ENCODE assay signal across 15 cellular contexts in the genomic region with DNA sequence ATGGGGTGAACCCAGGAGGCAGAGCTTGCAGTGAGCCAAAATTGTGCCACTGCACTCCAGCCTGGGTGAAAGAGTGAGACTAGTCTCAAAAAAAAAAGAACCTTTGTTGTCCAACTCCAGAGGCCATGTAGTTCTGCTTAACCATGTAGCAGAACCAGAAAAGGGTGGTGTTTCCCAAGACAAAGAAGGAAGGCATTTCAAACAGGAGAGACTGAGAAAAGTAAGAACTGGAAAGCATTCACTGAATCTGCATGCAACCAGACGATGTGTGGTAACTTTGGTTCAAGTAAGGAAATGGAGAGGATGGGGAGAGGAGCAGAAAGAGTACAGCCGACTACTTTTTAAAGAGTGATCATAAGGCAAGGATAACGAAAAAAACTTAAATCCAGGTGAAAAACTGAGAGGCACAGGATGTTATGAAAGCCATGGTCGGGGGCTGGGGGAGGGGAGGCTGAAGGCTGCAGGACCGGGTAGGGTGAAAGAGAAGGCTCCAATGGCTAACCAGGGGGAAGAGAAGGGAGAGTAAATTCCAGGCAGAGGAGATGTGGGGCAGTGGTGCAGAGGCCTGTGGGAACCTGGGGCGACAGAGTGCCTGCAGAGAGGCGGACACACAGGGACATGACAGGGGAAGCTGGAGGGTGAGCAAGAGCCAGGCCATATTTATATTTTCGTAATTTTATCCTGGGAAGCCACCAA. TPM values are rescaled to one million over a fixed set of nuclear protein-coding genes. Genes with fewer than 3 reads are reported as not detected.
A peak's percentile ranks its signal among the peaks of the same experiment; 100 is the strongest.
DNase-seq lines count a peak whose midpoint lies in the region; ATAC-seq, FAIRE-seq and TF ChIP-seq lines count a peak whose summit lies in the region.
"Had no signal": no experiment of that assay in that cellular context is flagged by ENCODE, and none has a peak within 500 bp of the region (broad histone marks: within the 10 kb centered on the region; RNA-seq: fewer than 3 reads in every experiment).

No MANE protein-coding gene starts in this region.

- FAIRE-seq in HTR-8/SVneo (lab: Jason Lieb, UNC): no peak
- FAIRE-seq: GM12891 had no signal

- TF ChIP-seq CTCF in HEK293 (tag by site-specific recombination; IDR thresholded peaks at IDR 0.05): no peak

- H3K36me3 Mint-ChIP-seq in activated naive CD8-positive, alpha-beta T cell treated with anti-CD3 and anti-CD28 coated beads, Interleukin-2, amount 10 ng/mL, durations not matched to agents 7 days and 5 days: peaks cover 12% of the 10 kb centered on the region
- H3K36me3 Mint-ChIP-seq in natural killer cell treated with Interleukin-12 subunit alpha and Interleukin-12 subunit beta and Interleukin-15 and Interleukin-18, amount 100 ng/mL, for 72 hours: peaks cover 6% of the 10 kb centered on the region

- DNase-seq in activated naive CD8-positive, alpha-beta T cell treated with anti-CD3 and anti-CD28 coated beads, Interleukin-2, amount 10 ng/mL, durations not matched to agents 7 days and 5 days: no peak
- no peak for DNase-seq in natural killer cell treated with Interleukin-12 subunit alpha and Interleukin-12 subunit beta and Interleukin-15 and Interleukin-18, amount 100 ng/mL, for 72 hours (ENCODE audit: low spot score)
- DNase-seq in HTR-8/SVneo (ENCODE audit: insufficient read length, low spot score) (no peak), NCI-H2107 (lab: John Stamatoyannopoulos, UW) (no peak), COLO829 (ENCODE audit: low spot score) (no peak), D341Med (ENCODE audit: low spot score) (no peak)
- DNase-seq: Calu3, heart right ventricle, midbrain, NCI-H510A treated with DMSO at 0.1 percent for 48 hours, Right ventricle myocardium superior had no signal

- H3K9ac ChIP-seq in BLaER1 treated with 17β-estradiol and CSF1 and Interleukin-3, amounts not matched to agents 10 nM and 100 nM: peak overlapping the region in 9 of 11 experiments; percentile 10 to 83 (median 74); a peak in 9 of 22 replicates

- peaks cover 0 to 5% (median 0%) of the 10 kb centered on the region in 11 experiments; a peak in 1 of 22 replicates for H3K9me3 ChIP-seq in BLaER1 treated with 17β-estradiol and CSF1 and Interleukin-3, amounts not matched to agents 10 nM and 100 nM (replicated peaks in 1 of 11)
- H3K9me3 ChIP-seq in HEK293 (ENCODE audit: control insufficient read depth, insufficient read depth, low read depth, low read length): no peaks in the 10 kb centered on the region
- H3K9me3 ChIP-seq: heart right ventricle had no signal

- peaks cover 58 to 99% (median 76%) of the 10 kb centered on the region in 11 experiments for H4K20me1 ChIP-seq in BLaER1 treated with 17β-estradiol and CSF1 and Interleukin-3, amounts not matched to agents 10 nM and 100 nM

- no peaks in the 10 kb centered on the region for H3K27me3 ChIP-seq in BLaER1 treated with 17β-estradiol and CSF1 and Interleukin-3, amounts not matched to agents 10 nM and 100 nM
- H3K27me3 ChIP-seq: heart right ventricle had no signal

- peaks cover 56 to 77% (median 68%) of the 10 kb centered on the region in 10 experiments for H3K4me1 ChIP-seq in BLaER1 treated with 17β-estradiol and CSF1 and Interleukin-3, amounts not matched to agents 10 nM and 100 nM
- peaks cover 4% of the 10 kb centered on the region; the same call in 1 of the 2 replicates for H3K4me1 ChIP-seq in HEK293 (ENCODE audit: control insufficient read depth, insufficient read depth, low read length)

- POLR2A ChIA-PET in HEK293 (lab: Yijun Ruan, JAX): no interaction called here
- POLR2A ChIA-PET in activated naive CD8-positive, alpha-beta T cell treated with anti-CD3 and anti-CD28 coated beads, Interleukin-2, amount 10 ng/mL, durations not matched to agents 7 days and 5 days (lab: Charles Lee): interaction anchor here (0.6 to 0.8 kb wide), 2 partner anchors 52 to 90 kb away, joined by 3 read pairs; no protein-coding TSS in a partner anchor

- no peak for ATAC-seq in activated naive CD8-positive, alpha-beta T cell treated with anti-CD3 and anti-CD28 coated beads, Interleukin-2, amount 10 ng/mL, durations not matched to agents 7 days and 5 days (ENCODE audit: low read depth)
- no peak for ATAC-seq in natural killer cell treated with Interleukin-12 subunit alpha and Interleukin-12 subunit beta and Interleukin-15 and Interleukin-18, amount 100 ng/mL, for 72 hours
- ATAC-seq: activated CD4-positive, CD25-positive, alpha-beta regulatory T cell treated with anti-CD3 and anti-CD28 coated beads, Interleukin-2, amount 50 U/mL, for 24 hours had no signal

- no peaks in the 10 kb centered on the region for H3K9me3 Mint-ChIP-seq in activated naive CD8-positive, alpha-beta T cell treated with anti-CD3 and anti-CD28 coated beads, Interleukin-2, amount 10 ng/mL, durations not matched to agents 7 days and 5 days
- H3K9me3 Mint-ChIP-seq in natural killer cell treated with Interleukin-12 subunit alpha and Interleukin-12 subunit beta and Interleukin-15 and Interleukin-18, amount 100 ng/mL, for 72 hours: no peaks in the 10 kb centered on the region

- H3K27ac ChIP-seq in BLaER1 treated with 17β-estradiol and CSF1 and Interleukin-3, amounts not matched to agents 10 nM and 100 nM: peak overlapping the region; percentile 80 to 96 (median 85); a peak in 20 of 22 replicates
- H3K27ac ChIP-seq in HEK293 (ENCODE audit: extremely low read depth, low read depth, low read length): no peak overlapping the region

- no peak overlapping the region for H3K4me3 Mint-ChIP-seq in activated naive CD8-positive, alpha-beta T cell treated with anti-CD3 and anti-CD28 coated beads, Interleukin-2, amount 10 ng/mL, durations not matched to agents 7 days and 5 days
- peak overlapping the region; percentile 92 for H3K4me3 Mint-ChIP-seq in natural killer cell treated with Interleukin-12 subunit alpha and Interleukin-12 subunit beta and Interleukin-15 and Interleukin-18, amount 100 ng/mL, for 72 hours

- H3K27me3 Mint-ChIP-seq in activated naive CD8-positive, alpha-beta T cell treated with anti-CD3 and anti-CD28 coated beads, Interleukin-2, amount 10 ng/mL, durations not matched to agents 7 days and 5 days: no peaks in the 10 kb centered on the region
- no peaks in the 10 kb centered on the region for H3K27me3 Mint-ChIP-seq in natural killer cell treated with Interleukin-12 subunit alpha and Interleukin-12 subunit beta and Interleukin-15 and Interleukin-18, amount 100 ng/mL, for 72 hours

- 0 out of 20 replicates have a peak overlapping the region, but pooled peaks of 1 of the 10 experiments have one; percentile 51 for H3K4me3 ChIP-seq in BLaER1 treated with 17β-estradiol and CSF1 and Interleukin-3, amounts not matched to agents 10 nM and 100 nM
- no peak overlapping the region for H3K4me3 ChIP-seq in HEK293 (ENCODE audit: low read depth, low read length)
- H3K4me3 ChIP-seq: heart right ventricle had no signal

- peaks cover 36% of the 10 kb centered on the region for H3K4me1 Mint-ChIP-seq in activated naive CD8-positive, alpha-beta T cell treated with anti-CD3 and anti-CD28 coated beads, Interleukin-2, amount 10 ng/mL, durations not matched to agents 7 days and 5 days
- peaks cover 62 to 69% of the 10 kb centered on the region in 2 donors for H3K4me1 Mint-ChIP-seq in natural killer cell treated with Interleukin-12 subunit alpha and Interleukin-12 subunit beta and Interleukin-15 and Interleukin-18, amount 100 ng/mL, for 72 hours (ENCODE audit: low read depth in 2 of 2)

- H3K27ac Mint-ChIP-seq in activated naive CD8-positive, alpha-beta T cell treated with anti-CD3 and anti-CD28 coated beads, Interleukin-2, amount 10 ng/mL, durations not matched to agents 7 days and 5 days: peak overlapping the region; percentile 36
- H3K27ac Mint-ChIP-seq in natural killer cell treated with Interleukin-12 subunit alpha and Interleukin-12 subunit beta and Interleukin-15 and Interleukin-18, amount 100 ng/mL, for 72 hours: peak overlapping the region; percentile 96

- H3K36me3 ChIP-seq in BLaER1 treated with 17β-estradiol and CSF1 and Interleukin-3, amounts not matched to agents 10 nM and 100 nM: peaks cover 0 to 26% (median 8%) of the 10 kb centered on the region in 11 experiments; a peak in 9 of 22 replicates
- H3K36me3 ChIP-seq in HEK293 (ENCODE audit: control insufficient read depth in 2 of 2, insufficient read depth in 1 of 2, low read length in 2 of 2): no peaks in the 10 kb centered on the region
- H3K36me3 ChIP-seq: heart right ventricle had no signal

- CTCF ChIA-PET in HEK293 (lab: Yijun Ruan, JAX): interaction anchor here (0.9 kb wide), 1 partner anchor 118 kb away, joined by 3 read pairs; no protein-coding TSS in a partner anchor

- H3K4me2 ChIP-seq in BLaER1 treated with 17β-estradiol and CSF1 and Interleukin-3, amounts not matched to agents 10 nM and 100 nM: peak overlapping the region; percentile 81 to 100 (median 96)

TF ChIP-seq in HEK293, 187 proteins besides CTCF, POLR2A, EP300 and RAD21:
- TF ChIP-seq PRDM1 (tag by site-specific recombination; IDR thresholded peaks at IDR 0.05) (peak; percentile 57), ZNF701 (tag by site-specific recombination; IDR thresholded peaks at IDR 0.05) (no peak)

RNA-seq across cellular contexts. Expression of a gene that starts 48.8 kb away (rescaled TPM):
- total RNA-seq in activated naive CD8-positive, alpha-beta T cell treated with anti-CD3 and anti-CD28 coated beads, Interleukin-2, amount 10 ng/mL, durations not matched to agents 7 days and 5 days: 100 to 1,000 TPM; 126 to 131 TPM
- total RNA-seq in natural killer cell treated with Interleukin-12 subunit alpha and Interleukin-12 subunit beta and Interleukin-15 and Interleukin-18, amount 100 ng/mL, for 72 hours: 100 to 1,000 TPM; 168 to 176 TPM
